ENCODE assay signal across 8 cellular contexts in the genomic region with DNA sequence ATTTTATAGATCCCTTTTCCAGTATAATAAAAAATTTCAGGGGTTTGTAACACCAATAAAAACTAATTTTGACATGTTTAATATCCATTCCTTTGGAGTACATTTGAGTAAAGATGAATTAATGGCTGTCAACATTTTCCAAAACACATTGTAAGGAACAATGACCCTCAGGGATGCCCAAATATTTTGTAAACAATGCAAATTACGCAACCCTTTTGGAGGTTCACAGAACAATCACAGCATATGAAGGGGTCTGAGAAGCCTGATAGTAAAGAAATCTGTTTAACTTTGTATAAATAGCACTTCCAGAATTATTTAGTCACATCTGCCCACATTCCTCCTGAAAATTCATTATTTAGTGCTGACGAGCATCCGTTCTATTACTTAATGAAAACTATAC.
"Had no signal": no experiment of that assay in that cellular context is flagged by ENCODE, and none has a peak within 500 bp of the region (broad histone marks: within the 10 kb centered on the region; RNA-seq: fewer than 3 reads in every experiment).

No MANE protein-coding gene starts in this region.

- H3K27ac Mint-ChIP-seq: HFFc6 had no signal

- H3K9me3 ChIP-seq: HAP-1 had no signal

- ATAC-seq: HCT116, K562 had no signal

- H3K27ac ChIP-seq: GM23248 had no signal

- H3K4me3 Mint-ChIP-seq: HFFc6 had no signal

- H3K36me3 ChIP-seq: HAP-1 had no signal

- DNase-seq: GM23248, H7, HFFc6, KG1 had no signal

- H3K4me1 ChIP-seq: HAP-1 had no signal

- FAIRE-seq: HTR-8/SVneo, K562 had no signal

- H3K9ac ChIP-seq: GM23248 had no signal

- H3K4me3 ChIP-seq: GM23248, HAP-1, K562 had no signal

- H2AFZ ChIP-seq: GM23248 had no signal
